Comparison of ENCODE assay signal across 8 cellular contexts in the genomic region with DNA sequence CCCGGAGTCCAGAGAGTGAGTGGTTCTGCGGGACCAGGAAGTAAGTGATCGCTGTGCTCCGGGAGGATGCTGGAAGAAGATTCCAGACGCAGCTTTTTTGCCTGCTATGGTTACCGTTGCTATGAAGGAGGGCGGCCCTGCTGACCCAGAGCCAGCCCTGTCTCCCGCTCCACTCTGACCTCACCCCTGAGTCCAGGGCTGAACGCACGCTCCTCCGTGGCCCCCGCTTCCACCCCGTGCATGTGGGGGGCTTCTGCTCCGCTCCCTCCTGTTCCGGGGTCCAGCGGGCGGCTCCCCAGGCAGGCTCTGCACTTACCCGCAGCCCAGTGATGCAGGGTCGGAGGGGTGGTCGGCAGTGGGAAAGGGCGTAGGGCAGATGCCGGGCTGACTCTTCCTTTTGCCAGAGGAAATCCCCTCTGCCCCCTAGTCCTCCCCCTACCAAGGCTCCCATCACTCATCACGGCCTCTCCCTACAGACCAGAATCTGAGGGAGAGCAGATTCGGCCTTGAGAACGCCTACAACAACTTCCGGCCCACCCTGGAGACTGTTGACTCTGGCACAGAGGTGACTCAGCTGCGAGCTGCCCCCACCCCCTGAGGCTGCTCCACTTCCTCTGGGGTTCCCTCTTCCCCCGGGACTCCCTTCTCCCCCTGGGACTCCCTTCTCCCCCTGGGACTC.
A peak's percentile ranks its signal among the peaks of the same experiment; 100 is the strongest.
DNase-seq lines count a peak whose midpoint lies in the region; ATAC-seq and TF ChIP-seq lines count a peak whose summit lies in the region.

No MANE protein-coding gene starts in this region.

- H3K9me3 ChIP-seq in iPS-20b (ENCODE audit: insufficient read depth, low read depth, low read length) = no peaks in the 10 kb centered on the region

- peak; percentile 89 for ATAC-seq in GM21529 (IDR thresholded peaks at IDR 0.05; ENCODE audit: unreplicated experiment)

- H3K27me3 ChIP-seq in iPS-20b (ENCODE audit: insufficient read depth, low read length) = no peaks in the 10 kb centered on the region

- H3K36me3 ChIP-seq in iPS-20b (ENCODE audit: insufficient read depth, low read depth, low read length) = 0 out of 2 replicates have a peak, but pooled peaks cover under 1% of the 10 kb centered on the region

- DNase-seq in DMS153 (lab: John Stamatoyannopoulos, UW) (peak; percentile 76), KBM-7 (peak; percentile 58), T1000 (lab: John Stamatoyannopoulos, UW) (peak; percentile 10), astrocyte of the spinal cord (ENCODE audit: low read depth, low spot score) (peak; percentile 63), NCI-H510A treated with DMSO at 0.1 percent for 48 hours (lab: John Stamatoyannopoulos, UW) (no peak)
- peak; percentile 32 to 65 (median 40) for DNase-seq in stimulated activated CD4-positive, alpha-beta T cell treated with anti-CD3 and anti-CD28 coated beads, Interleukin-12 subunit alpha, Interleukin-12 subunit beta, amount 100 ng/mL, for 48 hours (ENCODE audit: low read depth in 2 of 3, low spot score in 1 of 3)

- H3K27ac ChIP-seq in iPS-20b (ENCODE audit: low read length) = peak overlapping the region; percentile 71

- H3K9ac ChIP-seq in iPS-20b (ENCODE audit: low read depth, low read length) = peak overlapping the region; percentile 83

- peak overlapping the region; percentile 37 for H3K4me3 ChIP-seq in astrocyte of the spinal cord (ENCODE audit: low read depth, low read length)
- peak overlapping the region; percentile 83 for H3K4me3 ChIP-seq in iPS-20b (ENCODE audit: low read length)

- TF ChIP-seq CTCF in astrocyte of the spinal cord (IDR thresholded peaks at IDR 0.05; ENCODE audit: low read depth, low read length) = no peak

- in situ Hi-C loops in KBM-7 (cut with MboI; ENCODE audit: low pct_unique_long_range_greater_than_20kb, low sequenced_read_pairs) = no loop called here
- in situ Hi-C loops in astrocyte of the spinal cord (cut with HindIII; ENCODE audit: low sequenced_read_pairs) = no loop called here

- peaks cover 5% of the 10 kb centered on the region; the same call in 1 of the 2 replicates for H3K4me1 ChIP-seq in iPS-20b (ENCODE audit: insufficient read depth, low read length)
